In genomic region chr7:36682102-36682501, GRCh38 we compare ENCODE assay signal across 2 cellular contexts.
TF ChIP-seq lines count a peak whose summit lies in the region.

No MANE protein-coding gene starts in this region.

TF ChIP-seq in liver, 16 proteins besides CTCF, POLR2A, EP300 and RAD21 (continued from another document):
- TF ChIP-seq JUND (IDR thresholded peaks at IDR 0.05) (no peak), REST (IDR thresholded peaks at IDR 0.05) (no peak), EGR1 (IDR thresholded peaks at IDR 0.05; ENCODE audit: low read depth in 2 of 2) (no peak), FOXA1 (IDR thresholded peaks at IDR 0.05) (no peak), ZBTB33 (IDR thresholded peaks at IDR 0.05) (no peak), TAF1 (conservative IDR thresholded peaks at IDR 0.05) (no peak), RXRA (IDR thresholded peaks at IDR 0.05) (no peak)
- TF ChIP-seq, protein P1, sequence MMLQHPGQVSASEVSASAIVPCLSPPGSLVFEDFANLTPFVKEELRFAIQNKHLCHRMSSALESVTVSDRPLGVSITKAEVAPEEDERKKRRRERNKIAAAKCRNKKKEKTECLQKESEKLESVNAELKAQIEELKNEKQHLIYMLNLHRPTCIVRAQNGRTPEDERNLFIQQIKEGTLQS (IDR thresholded peaks at IDR 0.05): no peak

TF ChIP-seq in HepG2, 621 proteins besides CTCF, POLR2A, EP300 and RAD21 (continued from another document):
- TF ChIP-seq MAX (IDR thresholded peaks at IDR 0.05) (no peak), NFE2L1 (CRISPR knock-in tag; IDR thresholded peaks at IDR 0.05; ENCODE audit: borderline replicate concordance) (no peak), MAZ (IDR thresholded peaks at IDR 0.05; ENCODE audit: borderline replicate concordance, low read depth, low read length) (no peak), MAZ (CRISPR knock-in tag; IDR thresholded peaks at IDR 0.05; ENCODE audit: low read depth) (no peak), ZMYM3 (CRISPR knock-in tag; IDR thresholded peaks at IDR 0.05) (no peak), SPEN (CRISPR knock-in tag; IDR thresholded peaks at IDR 0.05; ENCODE audit: low read depth) (no peak), SMAD3 (CRISPR knock-in tag; IDR thresholded peaks at IDR 0.05) (no peak), ZNF253 (CRISPR knock-in tag; IDR thresholded peaks at IDR 0.05; ENCODE audit: borderline replicate concordance) (no peak), ATF7 (IDR thresholded peaks at IDR 0.05) (no peak), ATF7 (CRISPR knock-in tag; IDR thresholded peaks at IDR 0.05) (no peak)
TF ChIP-seq in HepG2: peak in this region for 0.
